ENCODE assay signal across 8 cellular contexts in the genomic region with DNA sequence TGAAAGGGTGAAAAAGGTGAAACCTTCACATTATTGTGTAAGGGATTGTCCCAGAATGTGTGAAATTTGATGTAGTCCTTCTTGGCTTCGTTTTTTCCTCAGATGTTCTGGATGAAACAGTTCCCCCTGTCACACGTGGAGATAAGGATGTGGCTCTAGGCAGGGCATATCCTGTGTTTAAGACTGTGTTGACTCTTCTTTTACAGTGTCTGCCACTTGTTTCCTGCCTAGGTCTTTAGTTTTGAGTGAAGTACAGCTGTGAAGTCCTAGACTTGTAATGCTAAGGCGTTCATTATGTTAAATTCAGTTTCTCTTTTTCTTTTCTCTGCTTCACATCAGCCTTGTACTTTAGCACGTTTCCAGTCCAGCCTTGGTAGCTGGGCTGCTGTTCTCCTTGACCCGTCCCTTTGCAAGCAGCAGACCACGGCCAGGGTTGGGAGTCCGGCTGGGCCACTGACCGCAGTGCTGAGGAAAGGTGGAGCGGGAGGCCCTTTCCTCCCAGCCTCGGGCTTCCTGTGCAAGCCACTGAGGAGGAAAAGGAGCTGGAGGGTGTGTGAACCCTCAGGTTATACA. TPM values are rescaled to one million over a fixed set of nuclear protein-coding genes. Genes with fewer than 3 reads are reported as not detected.
DNase-seq lines count a peak whose midpoint lies in the region; ATAC-seq and TF ChIP-seq lines count a peak whose summit lies in the region.

No MANE protein-coding gene starts in this region.

- peak; percentile 74 for ATAC-seq in HG02981 (IDR thresholded peaks at IDR 0.05; ENCODE audit: unreplicated experiment)
- ATAC-seq in Panc1 = peak; percentile 62
- ATAC-seq in HG02970 (IDR thresholded peaks at IDR 0.05; ENCODE audit: low FRiP score, unreplicated experiment) = no peak

- peak; percentile 41 for DNase-seq in stimulated activated CD4-positive, alpha-beta T cell treated with anti-CD3 and anti-CD28 coated beads, Interleukin-4, amount 100 ng/mL, for 24 hours
- DNase-seq in stimulated activated CD4-positive, alpha-beta T cell treated with anti-CD3 and anti-CD28 coated beads, Interleukin-1b, Interleukin-23, amount 100 ng/mL, for 48 hours = no peak
- DNase-seq in Panc1 (ENCODE audit: low read depth, low spot score) (no peak), NCI-H2029 (lab: John Stamatoyannopoulos, UW) (no peak)
- DNase-seq in central memory CD4-positive, alpha-beta T cell = peak; percentile 87

- H3K36me3 ChIP-seq in Panc1 (ENCODE audit: control insufficient read depth, insufficient read depth, low read length) = no peaks in the 10 kb centered on the region
- no peaks in the 10 kb centered on the region for H3K36me3 ChIP-seq in muscle layer of colon (ENCODE audit: insufficient read depth, low read length)

- TF ChIP-seq CTCF in Panc1 (IDR thresholded peaks at IDR 0.05) = no peak

- H3K9ac ChIP-seq in muscle layer of colon (ENCODE audit: low read length) = peak overlapping the region; percentile 66

- peak overlapping the region in 1 of 2 experiments; percentile 29; a peak in 2 of 4 replicates for H3K4me3 ChIP-seq in Panc1 (ENCODE audit: low read depth in 2 of 2, low read length in 2 of 2)
- H3K4me3 ChIP-seq in muscle layer of colon (ENCODE audit: low read depth in 1 of 2, low read length in 2 of 2) = peak overlapping the region in 1 of 2 donors; percentile 40

- H3K27me3 ChIP-seq in Panc1 (ENCODE audit: control insufficient read depth, insufficient read depth, low read length) (no peaks in the 10 kb centered on the region), muscle layer of colon (ENCODE audit: control insufficient read depth in 1 of 2, insufficient read depth in 2 of 2, low read length in 2 of 2) (no peaks in the 10 kb centered on the region)

- H3K9me3 ChIP-seq in Panc1 (ENCODE audit: control insufficient read depth, insufficient read depth, low read depth, low read length) = no peaks in the 10 kb centered on the region
- no peaks in the 10 kb centered on the region for H3K9me3 ChIP-seq in muscle layer of colon (ENCODE audit: low read length)

- H3K27ac ChIP-seq in Panc1 (ENCODE audit: low read length) (peak overlapping the region; percentile 98), muscle layer of colon (ENCODE audit: low read depth, low read length) (peak overlapping the region; percentile 91)

- BruUV-seq in Panc1 (replicated peaks; lab: Mats Ljungman, UMichigan) = no TSS peak

- intact Hi-C loops in Panc1 (cut with micrococcal nuclease; ENCODE audit: unreplicated experiment) = loop anchor here (2.0 kb wide), 1 partner anchor 53 kb away; no protein-coding TSS in a partner anchor

- CTCF ChIA-PET in Panc1 (lab: Charles Lee) = no interaction called here

- POLR2A ChIA-PET in Panc1 (lab: Charles Lee) = interaction anchor here (0.6 kb wide), 1 partner anchor 152 kb away, joined by 6 read pairs; no protein-coding TSS in a partner anchor

- in situ Hi-C loops in Panc1 (cut with HindIII; ENCODE audit: low pct_unique_long_range_greater_than_20kb, low sequenced_read_pairs) = no loop called here

- H3K4me1 ChIP-seq in Panc1 (ENCODE audit: control insufficient read depth, insufficient read depth, low read length) (peaks cover 98% of the 10 kb centered on the region), muscle layer of colon (ENCODE audit: insufficient read depth, low read length) (peaks cover 85% of the 10 kb centered on the region)

RNA-seq across cellular contexts. Expression of a gene that starts 59.1 kb away (rescaled TPM):
- 107 TPM for total RNA-seq in Panc1 (2021; ENCODE audit: unreplicated experiment)
- polyA plus RNA-seq in Panc1 (2012; ENCODE audit: insufficient read length) = 42.2 TPM

Comparison
In these comparisons a context has a peak if more than half of its experiments do, and no peak if none do; other contexts are left out.
1. DNase-seq: peak in stimulated activated CD4-positive, alpha-beta T cell treated with anti-CD3 and anti-CD28 coated beads, Interleukin-4, amount 100 ng/mL, for 24 hours (single experiment) and central memory CD4-positive, alpha-beta T cell (single experiment); none in stimulated activated CD4-positive, alpha-beta T cell treated with anti-CD3 and anti-CD28 coated beads, Interleukin-1b, Interleukin-23, amount 100 ng/mL, for 48 hours (single experiment), Panc1 (single experiment) and NCI-H2029 (single experiment).